Comparison of ENCODE assay signal across 8 cellular contexts in genomic region chr5:102670224-102670836, GRCh38.
A peak's percentile ranks its signal among the peaks of the same experiment; 100 is the strongest.
DNase-seq lines count a peak whose midpoint lies in the region; ATAC-seq and TF ChIP-seq lines count a peak whose summit lies in the region.

No MANE protein-coding gene starts in this region.

- WGBS in aorta, 2 donors, result 60 to 77% methylated on average over 9 of the region's 9 CpGs

- intact Hi-C loops in aorta (cut with DNase I), result no loop called here
- intact Hi-C loops in posterior vena cava (cut with DNase I), result no loop called here

- TF ChIP-seq CTCF in C4-2B (conservative IDR thresholded peaks at IDR 0.05) (peak; percentile 91), fibroblast of mammary gland (conservative IDR thresholded peaks at IDR 0.05; ENCODE audit: control insufficient read depth, insufficient read depth, low read depth, low read length) (peak; percentile 74), thoracic aorta (IDR thresholded peaks at IDR 0.05) (peak; percentile 31)

- H3K27ac ChIP-seq in C4-2B (no peak overlapping the region), thoracic aorta (no peak overlapping the region), aorta (ENCODE audit: low read depth in 1 of 2, low read length in 2 of 2) (no peak overlapping the region)

- ATAC-seq in GM21515 (IDR thresholded peaks at IDR 0.05; ENCODE audit: unreplicated experiment), result peak; percentile 96
- ATAC-seq in thoracic aorta (ENCODE audit: insufficient number of reproducible peaks, low FRiP score, low read depth), result no peak
- ATAC-seq in aorta (ENCODE audit: low FRiP score), result no peak

- H3K36me3 ChIP-seq in thoracic aorta (no peaks in the 10 kb centered on the region), aorta (ENCODE audit: control insufficient read depth in 1 of 2, insufficient read depth in 2 of 2, low read length in 1 of 2) (no peaks in the 10 kb centered on the region)

- DNase-seq in NCI-H69 (lab: John Stamatoyannopoulos, UW) (peak; percentile 88), fibroblast of mammary gland (ENCODE audit: low read depth) (peak; percentile 49), thoracic aorta (ENCODE audit: low spot score) (no peak), aorta (no peak), posterior vena cava (ENCODE audit: low spot score) (no peak), inferior parietal cortex (ENCODE audit: extremely low spot score) (no peak)

- H3K4me1 ChIP-seq in thoracic aorta (ENCODE audit: control insufficient read depth in 1 of 2, low read depth in 2 of 2) (peaks cover 0 to 2% of the 10 kb centered on the region in 2 donors), aorta (ENCODE audit: control insufficient read depth in 1 of 2, insufficient read depth in 2 of 2, low read length in 2 of 2) (no peaks in the 10 kb centered on the region)

- H3K27me3 ChIP-seq in thoracic aorta (replicated peaks; ENCODE audit: insufficient read depth) (no peaks in the 10 kb centered on the region), aorta (ENCODE audit: control insufficient read depth in 1 of 2, insufficient read depth in 2 of 2, low read length in 1 of 2) (no peaks in the 10 kb centered on the region)

- H3K4me3 ChIP-seq in fibroblast of mammary gland (ENCODE audit: control insufficient read depth, low read depth, low read length) (no peak overlapping the region), thoracic aorta (no peak overlapping the region), aorta (ENCODE audit: low read length in 2 of 2) (no peak overlapping the region)

- H3K9me3 ChIP-seq in thoracic aorta (no peaks in the 10 kb centered on the region), aorta (ENCODE audit: control insufficient read depth, low read length) (no peaks in the 10 kb centered on the region)

Comparison
In these comparisons a context has a peak if more than half of its experiments do, and no peak if none do; other contexts are left out.
1. CTCF ChIP-seq: peak in every context shown above with its lines; median percentile 91 in C4-2B; 74 in fibroblast of mammary gland; 31 in thoracic aorta.
2. DNase-seq: peak in NCI-H69 (single experiment) and fibroblast of mammary gland (single experiment); none in thoracic aorta (single experiment), aorta (0 of 2), posterior vena cava (single experiment) and inferior parietal cortex (single experiment).